In the genomic region with DNA sequence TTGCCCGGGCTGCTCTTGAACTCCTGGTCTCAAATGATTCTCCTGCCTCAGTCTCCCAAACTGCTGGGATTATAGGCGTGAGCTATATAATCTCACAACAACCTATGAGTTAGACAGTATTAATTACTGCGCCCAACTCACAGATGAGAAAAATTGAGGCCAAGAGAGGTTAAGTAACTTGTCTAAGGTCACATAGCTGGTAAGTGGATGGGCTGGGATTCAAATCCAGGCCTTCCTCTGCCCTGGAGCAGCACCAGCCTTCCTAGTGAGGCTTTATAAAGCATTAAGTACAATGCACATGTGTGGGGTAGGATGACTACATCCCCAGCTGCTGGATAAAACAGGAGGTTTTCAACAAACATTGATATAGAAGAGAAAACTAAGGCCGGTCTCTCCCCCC, we compare ENCODE assay signal across 2 cellular contexts.
TF ChIP-seq lines count a peak whose summit lies in the region.

No MANE protein-coding gene starts in this region.

TF ChIP-seq in IMR-90, 13 proteins besides CTCF, POLR2A, EP300 and RAD21:
- TF ChIP-seq SMC3 (IDR thresholded peaks at IDR 0.05; ENCODE audit: low read depth, low read length) = no peak
- TF ChIP-seq MAZ (IDR thresholded peaks at IDR 0.05; ENCODE audit: borderline replicate concordance, low read depth, low read length) = no peak
- TF ChIP-seq RCOR1 (IDR thresholded peaks at IDR 0.05; ENCODE audit: insufficient replicate concordance, low read length) = no peak
- TF ChIP-seq, protein P1, sequence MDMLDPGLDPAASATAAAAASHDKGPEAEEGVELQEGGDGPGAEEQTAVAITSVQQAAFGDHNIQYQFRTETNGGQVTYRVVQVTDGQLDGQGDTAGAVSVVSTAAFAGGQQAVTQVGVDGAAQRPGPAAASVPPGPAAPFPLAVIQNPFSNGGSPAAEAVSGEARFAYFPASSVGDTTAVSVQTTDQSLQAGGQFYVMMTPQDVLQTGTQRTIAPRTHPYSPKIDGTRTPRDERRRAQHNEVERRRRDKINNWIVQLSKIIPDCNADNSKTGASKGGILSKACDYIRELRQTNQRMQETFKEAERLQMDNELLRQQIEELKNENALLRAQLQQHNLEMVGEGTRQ (IDR thresholded peaks at IDR 0.05; ENCODE audit: low read depth, low read length) = no peak
- no peak for TF ChIP-seq CEBPB (IDR thresholded peaks at IDR 0.05; ENCODE audit: low read depth, low read length)
- no peak for TF ChIP-seq RFX5 (IDR thresholded peaks at IDR 0.05; ENCODE audit: low read depth, low read length)
- no peak for TF ChIP-seq BHLHE40 (IDR thresholded peaks at IDR 0.05; ENCODE audit: low read depth, low read length)
- no peak for TF ChIP-seq FOS (IDR thresholded peaks at IDR 0.05; ENCODE audit: low read depth, low read length)
- no peak for TF ChIP-seq CHD1 (IDR thresholded peaks at IDR 0.05; ENCODE audit: low read depth, low read length)
- TF ChIP-seq MXI1 (IDR thresholded peaks at IDR 0.05; ENCODE audit: borderline replicate concordance, low read depth, low read length) = no peak
- no peak for TF ChIP-seq NFE2L2 (IDR thresholded peaks at IDR 0.05; ENCODE audit: low read depth, low read length)
- TF ChIP-seq MAFK (IDR thresholded peaks at IDR 0.05; ENCODE audit: low read depth, low read length) = no peak
- TF ChIP-seq, protein P2, sequence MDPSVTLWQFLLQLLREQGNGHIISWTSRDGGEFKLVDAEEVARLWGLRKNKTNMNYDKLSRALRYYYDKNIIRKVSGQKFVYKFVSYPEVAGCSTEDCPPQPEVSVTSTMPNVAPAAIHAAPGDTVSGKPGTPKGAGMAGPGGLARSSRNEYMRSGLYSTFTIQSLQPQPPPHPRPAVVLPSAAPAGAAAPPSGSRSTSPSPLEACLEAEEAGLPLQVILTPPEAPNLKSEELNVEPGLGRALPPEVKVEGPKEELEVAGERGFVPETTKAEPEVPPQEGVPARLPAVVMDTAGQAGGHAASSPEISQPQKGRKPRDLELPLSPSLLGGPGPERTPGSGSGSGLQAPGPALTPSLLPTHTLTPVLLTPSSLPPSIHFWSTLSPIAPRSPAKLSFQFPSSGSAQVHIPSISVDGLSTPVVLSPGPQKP (IDR thresholded peaks at IDR 0.05; ENCODE audit: borderline replicate concordance, low read depth, low read length) = no peak
TF ChIP-seq in IMR-90: peak in this region for 0.

TF ChIP-seq in K562, 482 proteins besides CTCF, POLR2A, EP300 and RAD21:
- TF ChIP-seq NFATC3 (IDR thresholded peaks at IDR 0.05) (no peak), RBM25 (IDR thresholded peaks at IDR 0.05; ENCODE audit: low read depth, low read length, severe bottlenecking) (peak; percentile 87), ZNF121 (CRISPR knock-in tag; conservative IDR thresholded peaks at IDR 0.05) (0 out of 2 replicates have a peak, but pooled peaks have one; percentile 4), KDM1A (IDR thresholded peaks at IDR 0.05) (0 out of 4 replicates have a peak, but pooled peaks of 1 of the 2 experiments have one; percentile 14), POLR2AphosphoS2 (IDR thresholded peaks at IDR 0.05; ENCODE audit: low read length) (0 out of 2 replicates have a peak, but pooled peaks have one; percentile 50), SREBF2 (CRISPR knock-in tag; IDR thresholded peaks at IDR 0.05) (no peak), PCBP1 (IDR thresholded peaks at IDR 0.05; ENCODE audit: low read depth, low read length, poor library complexity, severe bottlenecking) (no peak), PML (IDR thresholded peaks at IDR 0.05; ENCODE audit: low read length) (no peak), ADNP (tag; IDR thresholded peaks at IDR 0.05) (0 out of 2 replicates have a peak, but pooled peaks have one; percentile 42), HLTF (IDR thresholded peaks at IDR 0.05) (no peak), ZBTB1 (CRISPR knock-in tag; IDR thresholded peaks at IDR 0.05; ENCODE audit: borderline replicate concordance, low read depth) (no peak), ZNF184 (CRISPR knock-in tag; IDR thresholded peaks at IDR 0.05) (no peak), TOE1 (IDR thresholded peaks at IDR 0.05; ENCODE audit: borderline replicate concordance) (no peak), TOE1 (CRISPR knock-in tag; IDR thresholded peaks at IDR 0.05; ENCODE audit: borderline replicate concordance, low read depth) (no peak), ZEB2 (IDR thresholded peaks at IDR 0.05) (no peak), BCOR (IDR thresholded peaks at IDR 0.05) (peak; percentile 77; the same call in 1 of the 2 replicates), HNRNPL (IDR thresholded peaks at IDR 0.05; ENCODE audit: low read depth, low read length) (no peak), ZNF75A (CRISPR knock-in tag; IDR thresholded peaks at IDR 0.05) (no peak), MCM5 (IDR thresholded peaks at IDR 0.05; ENCODE audit: low read depth) (no peak), ESRRA (IDR thresholded peaks at IDR 0.05; ENCODE audit: borderline replicate concordance, low read depth) (peak; percentile 90), FOXP1 (CRISPR knock-in tag; IDR thresholded peaks at IDR 0.05) (no peak), PHF21A (IDR thresholded peaks at IDR 0.05; ENCODE audit: borderline replicate concordance, low read depth) (no peak)
- TF ChIP-seq, protein P3, sequence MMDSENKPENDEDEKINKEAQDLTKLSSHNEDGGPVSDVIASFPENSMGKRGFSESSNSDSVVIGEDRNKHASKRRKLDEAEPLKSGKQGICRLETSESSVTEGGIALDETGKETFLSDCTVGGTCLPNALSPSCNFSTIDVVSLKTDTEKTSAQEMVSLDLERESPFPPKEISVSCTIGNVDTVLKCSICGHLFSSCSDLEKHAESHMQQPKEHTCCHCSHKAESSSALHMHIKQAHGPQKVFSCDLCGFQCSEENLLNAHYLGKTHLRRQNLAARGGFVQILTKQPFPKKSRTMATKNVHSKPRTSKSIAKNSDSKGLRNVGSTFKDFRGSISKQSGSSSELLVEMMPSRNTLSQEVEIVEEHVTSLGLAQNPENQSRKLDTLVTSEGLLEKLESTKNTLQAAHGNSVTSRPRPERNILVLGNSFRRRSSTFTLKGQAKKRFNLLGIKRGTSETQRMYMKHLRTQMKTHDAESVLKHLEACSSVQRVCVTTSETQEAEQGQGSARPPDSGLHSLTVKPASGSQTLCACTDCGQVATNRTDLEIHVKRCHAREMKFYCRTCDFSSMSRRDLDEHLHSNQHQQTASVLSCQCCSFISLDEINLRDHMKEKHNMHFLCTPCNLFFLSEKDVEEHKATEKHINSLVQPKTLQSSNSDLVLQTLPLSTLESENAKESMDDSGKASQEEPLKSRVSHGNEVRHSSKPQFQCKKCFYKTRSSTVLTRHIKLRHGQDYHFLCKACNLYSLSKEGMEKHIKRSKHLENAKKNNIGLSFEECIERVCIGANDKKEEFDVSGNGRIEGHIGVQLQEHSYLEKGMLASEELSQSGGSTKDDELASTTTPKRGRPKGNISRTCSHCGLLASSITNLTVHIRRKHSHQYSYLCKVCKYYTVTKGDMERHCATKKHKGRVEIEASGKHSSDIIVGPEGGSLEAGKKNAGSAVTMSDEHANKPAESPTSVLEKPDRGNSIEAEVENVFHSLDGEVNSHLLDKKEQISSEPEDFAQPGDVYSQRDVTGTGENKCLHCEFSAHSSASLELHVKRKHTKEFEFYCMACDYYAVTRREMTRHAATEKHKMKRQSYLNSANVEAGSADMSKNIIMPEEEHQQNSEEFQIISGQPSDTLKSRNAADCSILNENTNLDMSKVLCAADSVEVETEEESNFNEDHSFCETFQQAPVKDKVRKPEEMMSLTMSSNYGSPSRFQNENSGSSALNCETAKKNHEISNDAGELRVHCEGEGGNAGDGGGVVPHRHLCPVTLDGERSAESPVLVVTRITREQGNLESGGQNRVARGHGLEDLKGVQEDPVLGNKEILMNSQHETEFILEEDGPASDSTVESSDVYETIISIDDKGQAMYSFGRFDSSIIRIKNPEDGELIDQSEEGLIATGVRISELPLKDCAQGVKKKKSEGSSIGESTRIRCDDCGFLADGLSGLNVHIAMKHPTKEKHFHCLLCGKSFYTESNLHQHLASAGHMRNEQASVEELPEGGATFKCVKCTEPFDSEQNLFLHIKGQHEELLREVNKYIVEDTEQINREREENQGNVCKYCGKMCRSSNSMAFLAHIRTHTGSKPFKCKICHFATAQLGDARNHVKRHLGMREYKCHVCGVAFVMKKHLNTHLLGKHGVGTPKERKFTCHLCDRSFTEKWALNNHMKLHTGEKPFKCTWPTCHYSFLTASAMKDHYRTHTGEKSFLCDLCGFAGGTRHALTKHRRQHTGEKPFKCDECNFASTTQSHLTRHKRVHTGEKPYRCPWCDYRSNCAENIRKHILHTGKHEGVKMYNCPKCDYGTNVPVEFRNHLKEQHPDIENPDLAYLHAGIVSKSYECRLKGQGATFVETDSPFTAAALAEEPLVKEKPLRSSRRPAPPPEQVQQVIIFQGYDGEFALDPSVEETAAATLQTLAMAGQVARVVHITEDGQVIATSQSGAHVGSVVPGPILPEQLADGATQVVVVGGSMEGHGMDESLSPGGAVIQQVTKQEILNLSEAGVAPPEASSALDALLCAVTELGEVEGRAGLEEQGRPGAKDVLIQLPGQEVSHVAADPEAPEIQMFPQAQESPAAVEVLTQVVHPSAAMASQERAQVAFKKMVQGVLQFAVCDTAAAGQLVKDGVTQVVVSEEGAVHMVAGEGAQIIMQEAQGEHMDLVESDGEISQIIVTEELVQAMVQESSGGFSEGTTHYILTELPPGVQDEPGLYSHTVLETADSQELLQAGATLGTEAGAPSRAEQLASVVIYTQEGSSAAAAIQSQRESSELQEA (IDR thresholded peaks at IDR 0.05; ENCODE audit: low read depth) = no peak
- TF ChIP-seq, protein P4, sequence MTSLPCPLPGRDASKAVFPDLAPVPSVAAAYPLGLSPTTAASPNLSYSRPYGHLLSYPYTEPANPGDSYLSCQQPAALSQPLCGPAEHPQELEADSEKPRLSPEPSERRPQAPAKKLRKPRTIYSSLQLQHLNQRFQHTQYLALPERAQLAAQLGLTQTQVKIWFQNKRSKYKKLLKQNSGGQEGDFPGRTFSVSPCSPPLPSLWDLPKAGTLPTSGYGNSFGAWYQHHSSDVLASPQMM (CRISPR knock-in tag; IDR thresholded peaks at IDR 0.05) = no peak
TF ChIP-seq in K562: peak in this region for 7.
